10 cellular contexts compared by ENCODE assay signal in the genomic region with DNA sequence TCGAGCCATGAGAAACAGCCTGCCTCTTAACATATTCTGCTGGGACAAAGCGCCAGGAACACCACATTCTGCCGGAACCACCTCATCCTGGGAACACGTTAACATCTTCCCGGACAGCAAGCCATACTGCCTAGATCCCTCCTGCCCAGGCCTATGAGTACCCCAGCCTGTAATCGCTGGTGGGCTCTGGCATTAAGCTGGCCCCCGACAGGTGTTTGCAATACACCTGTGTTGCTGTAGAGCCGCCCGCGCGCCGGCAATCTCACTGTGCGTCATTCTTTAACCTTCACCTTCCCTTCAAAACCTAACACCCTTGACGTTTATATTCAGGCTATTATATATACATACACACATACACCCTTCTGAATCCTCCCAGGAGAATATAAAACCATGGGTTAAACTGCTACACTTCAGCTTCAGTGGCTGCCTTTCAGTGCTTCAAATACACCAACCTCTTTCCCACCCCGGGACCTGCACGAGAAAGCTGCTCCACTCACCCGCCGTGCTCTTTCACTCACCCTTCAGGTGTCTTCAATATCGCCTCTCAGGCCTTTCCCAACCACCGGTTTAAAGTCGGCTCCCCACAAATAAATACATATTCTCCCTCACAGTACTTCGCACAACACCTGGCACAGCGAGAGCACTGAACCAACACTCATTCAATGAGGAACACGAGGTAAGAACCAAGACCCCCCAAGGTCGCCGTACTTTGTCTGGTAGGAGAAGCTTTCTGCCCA. TPM values are rescaled to one million over a fixed set of nuclear protein-coding genes. Genes with fewer than 3 reads are reported as not detected.
DNase-seq lines count a peak whose midpoint lies in the region; ATAC-seq lines count a peak whose summit lies in the region.
"Had no signal": no experiment of that assay in that cellular context is flagged by ENCODE, and none has a peak within 500 bp of the region (broad histone marks: within the 10 kb centered on the region; RNA-seq: fewer than 3 reads in every experiment).

No MANE protein-coding gene starts in this region.

- H3K4me1 Mint-ChIP-seq in activated CD4-positive, alpha-beta T cell treated with anti-CD3 and anti-CD28 coated beads, Interleukin-2, amount 10 ng/mL, durations not matched to agents 24 days and 14 days, result peaks cover 14% of the 10 kb centered on the region
- H3K4me1 Mint-ChIP-seq in activated T-helper 1 cell treated with anti-CD3 and anti-CD28 coated beads, Interleukin-12 subunit alpha, Interleukin-12 subunit beta, Interleukin-2, Interleukin-4 antibody, amounts not matched to agents 30 ng/mL and 10 ng/mL and 1 ng/mL, durations not matched to agents 14 hours and 24 hours and 36 hours (ENCODE audit: low read depth), result peaks cover 18% of the 10 kb centered on the region
- H3K4me1 Mint-ChIP-seq in immature natural killer cell, result peaks cover 25 to 28% of the 10 kb centered on the region in 2 donors

- no peaks in the 10 kb centered on the region for H3K9me3 Mint-ChIP-seq in activated CD4-positive, alpha-beta T cell treated with anti-CD3 and anti-CD28 coated beads, Interleukin-2, amount 10 ng/mL, durations not matched to agents 24 days and 14 days
- H3K9me3 Mint-ChIP-seq in activated T-helper 1 cell treated with anti-CD3 and anti-CD28 coated beads, Interleukin-12 subunit alpha, Interleukin-12 subunit beta, Interleukin-2, Interleukin-4 antibody, amounts not matched to agents 30 ng/mL and 10 ng/mL and 1 ng/mL, durations not matched to agents 14 hours and 24 hours and 36 hours, result no peaks in the 10 kb centered on the region
- H3K9me3 Mint-ChIP-seq in immature natural killer cell, result peaks cover 0 to 2% (median 0%) of the 10 kb centered on the region in 6 donors

- H3K27ac ChIP-seq in subcutaneous abdominal adipose tissue (ENCODE audit: low read depth, low read length), result no peak overlapping the region

- peaks cover 26% of the 10 kb centered on the region for H3K27me3 Mint-ChIP-seq in activated CD4-positive, alpha-beta T cell treated with anti-CD3 and anti-CD28 coated beads, Interleukin-2, amount 10 ng/mL, durations not matched to agents 24 days and 14 days
- peaks cover 16% of the 10 kb centered on the region for H3K27me3 Mint-ChIP-seq in activated T-helper 1 cell treated with anti-CD3 and anti-CD28 coated beads, Interleukin-12 subunit alpha, Interleukin-12 subunit beta, Interleukin-2, Interleukin-4 antibody, amounts not matched to agents 30 ng/mL and 10 ng/mL and 1 ng/mL, durations not matched to agents 14 hours and 24 hours and 36 hours (ENCODE audit: insufficient read depth)
- peaks cover 8 to 16% (median 15%) of the 10 kb centered on the region in 3 donors for H3K27me3 Mint-ChIP-seq in immature natural killer cell (ENCODE audit: low read depth in 3 of 3)

- DNase-seq in activated CD4-positive, alpha-beta T cell treated with anti-CD3 and anti-CD28 coated beads, Interleukin-2, amount 10 ng/mL, durations not matched to agents 24 days and 14 days, result peak; percentile 64
- no peak for DNase-seq in activated CD4-positive, alpha-beta T cell treated with anti-CD3 and anti-CD28 coated beads, Interleukin-2, amount 50 U/mL, for 48 hours
- no peak for DNase-seq in activated T-helper 1 cell treated with anti-CD3 and anti-CD28 coated beads, Interleukin-12 subunit alpha, Interleukin-12 subunit beta, Interleukin-2, Interleukin-4 antibody, amounts not matched to agents 30 ng/mL and 10 ng/mL and 1 ng/mL, durations not matched to agents 14 hours and 24 hours and 36 hours (ENCODE audit: low spot score)
- DNase-seq in immature natural killer cell (no peak), RPMI8226 (no peak), NCI-H2196 (lab: John Stamatoyannopoulos, UW; ENCODE audit: unreplicated experiment) (no peak)
- DNase-seq: DMS153, KBM-7 had no signal

- ATAC-seq in HG03108 (IDR thresholded peaks at IDR 0.05; ENCODE audit: unreplicated experiment), result no peak

- H3K27ac Mint-ChIP-seq in activated CD4-positive, alpha-beta T cell treated with anti-CD3 and anti-CD28 coated beads, Interleukin-2, amount 10 ng/mL, durations not matched to agents 24 days and 14 days, result peak overlapping the region; percentile 6
- peak overlapping the region; percentile 12 for H3K27ac Mint-ChIP-seq in activated T-helper 1 cell treated with anti-CD3 and anti-CD28 coated beads, Interleukin-12 subunit alpha, Interleukin-12 subunit beta, Interleukin-2, Interleukin-4 antibody, amounts not matched to agents 30 ng/mL and 10 ng/mL and 1 ng/mL, durations not matched to agents 14 hours and 24 hours and 36 hours
- peak overlapping the region; percentile 64 to 93 (median 90) for H3K27ac Mint-ChIP-seq in immature natural killer cell

- peaks cover 2 to 17% (median 15%) of the 10 kb centered on the region in 5 donors for H3K36me3 ChIP-seq in subcutaneous abdominal adipose tissue (ENCODE audit: control insufficient read depth in 5 of 5, insufficient read depth in 5 of 5, low read length in 5 of 5)

- intact Hi-C loops in activated CD4-positive, alpha-beta T cell treated with anti-CD3 and anti-CD28 coated beads, Interleukin-2, amount 10 ng/mL, durations not matched to agents 24 days and 14 days (cut with micrococcal nuclease), result no loop called here
- intact Hi-C loops in activated T-helper 1 cell treated with anti-CD3 and anti-CD28 coated beads, Interleukin-12 subunit alpha, Interleukin-12 subunit beta, Interleukin-2, Interleukin-4 antibody, amounts not matched to agents 30 ng/mL and 10 ng/mL and 1 ng/mL, durations not matched to agents 14 hours and 24 hours and 36 hours (cut with micrococcal nuclease), result no loop called here

- H3K9ac ChIP-seq in subcutaneous abdominal adipose tissue (ENCODE audit: low read length in 5 of 5), result peak overlapping the region in 4 of 5 donors; percentile 84 to 97 (median 92)

- H3K9me3 ChIP-seq in subcutaneous abdominal adipose tissue (ENCODE audit: control insufficient read depth in 5 of 5, low read length in 5 of 5), result no peaks in the 10 kb centered on the region

- peak overlapping the region; percentile 76 to 92 (median 80) for H3K4me3 ChIP-seq in subcutaneous abdominal adipose tissue (ENCODE audit: low read depth in 1 of 5, low read length in 5 of 5)

- H3K27me3 ChIP-seq in subcutaneous abdominal adipose tissue (ENCODE audit: control insufficient read depth in 5 of 5, insufficient read depth in 4 of 5, low read length in 5 of 5), result no peaks in the 10 kb centered on the region

- peaks cover 3% of the 10 kb centered on the region for H3K36me3 Mint-ChIP-seq in activated CD4-positive, alpha-beta T cell treated with anti-CD3 and anti-CD28 coated beads, Interleukin-2, amount 10 ng/mL, durations not matched to agents 24 days and 14 days (ENCODE audit: low read depth)
- H3K36me3 Mint-ChIP-seq in activated T-helper 1 cell treated with anti-CD3 and anti-CD28 coated beads, Interleukin-12 subunit alpha, Interleukin-12 subunit beta, Interleukin-2, Interleukin-4 antibody, amounts not matched to agents 30 ng/mL and 10 ng/mL and 1 ng/mL, durations not matched to agents 14 hours and 24 hours and 36 hours (ENCODE audit: low read depth), result peaks cover 5% of the 10 kb centered on the region
- peaks cover 0 to 6% (median 0%) of the 10 kb centered on the region in 3 donors for H3K36me3 Mint-ChIP-seq in immature natural killer cell

- H3K4me1 ChIP-seq in subcutaneous abdominal adipose tissue (ENCODE audit: control insufficient read depth in 5 of 5, insufficient read depth in 5 of 5, low read length in 5 of 5), result peaks cover 3 to 30% (median 26%) of the 10 kb centered on the region in 5 donors

- H3K4me3 Mint-ChIP-seq in activated CD4-positive, alpha-beta T cell treated with anti-CD3 and anti-CD28 coated beads, Interleukin-2, amount 10 ng/mL, durations not matched to agents 24 days and 14 days, result peak overlapping the region; percentile 90
- peak overlapping the region; percentile 87 for H3K4me3 Mint-ChIP-seq in activated T-helper 1 cell treated with anti-CD3 and anti-CD28 coated beads, Interleukin-12 subunit alpha, Interleukin-12 subunit beta, Interleukin-2, Interleukin-4 antibody, amounts not matched to agents 30 ng/mL and 10 ng/mL and 1 ng/mL, durations not matched to agents 14 hours and 24 hours and 36 hours
- peak overlapping the region; percentile 87 to 90 (median 88) for H3K4me3 Mint-ChIP-seq in immature natural killer cell

RNA-seq across cellular contexts. Expression of a gene that starts 1.0 kb away (rescaled TPM):
- total RNA-seq in activated CD4-positive, alpha-beta T cell treated with anti-CD3 and anti-CD28 coated beads, Interleukin-2, amount 10 ng/mL, durations not matched to agents 24 days and 14 days, result 16.3 and 16.4 TPM in 2 replicates
- total RNA-seq in activated T-helper 1 cell treated with anti-CD3 and anti-CD28 coated beads, Interleukin-12 subunit alpha, Interleukin-12 subunit beta, Interleukin-2, Interleukin-4 antibody, amounts not matched to agents 30 ng/mL and 10 ng/mL and 1 ng/mL, durations not matched to agents 14 hours and 24 hours and 36 hours, result 15.6 and 16.9 TPM in 2 replicates
- 10 to 100 TPM in 1 of 3 donors, 1 to 10 TPM in 2; 8.1 to 11.7 (median 8.7) TPM for polyA plus RNA-seq in immature natural killer cell

Comparison
In these comparisons a context has a peak if more than half of its experiments do, and no peak if none do; other contexts are left out.
1. H3K27ac Mint-ChIP-seq: peak in every context shown above with its lines; median percentile 90 in immature natural killer cell; 12 in activated T-helper 1 cell treated with anti-CD3 and anti-CD28 coated beads, Interleukin-12 subunit alpha, Interleukin-12 subunit beta, Interleukin-2, Interleukin-4 antibody, amounts not matched to agents 30 ng/mL and 10 ng/mL and 1 ng/mL, durations not matched to agents 14 hours and 24 hours and 36 hours; 6 in activated CD4-positive, alpha-beta T cell treated with anti-CD3 and anti-CD28 coated beads, Interleukin-2, amount 10 ng/mL, durations not matched to agents 24 days and 14 days.